1 cellular context compared by ENCODE assay signal in genomic region chr11:83193315-83194283, GRCh38.
TF ChIP-seq lines count a peak whose summit lies in the region.

TSS of gene ANKRD42 (plus strand) at chr11:83193712. CDS start at chr11:83194671, 959 bp downstream.

TF ChIP-seq in K562, 482 proteins besides CTCF, POLR2A, EP300 and RAD21 (continued from another document and continues in another):
- 0 out of 4 replicates have a peak, but pooled peaks of 1 of the 2 experiments have one; percentile 29 for TF ChIP-seq TRIM24 (IDR thresholded peaks at IDR 0.05)
- no peak for TF ChIP-seq ZBTB49 (CRISPR knock-in tag; IDR thresholded peaks at IDR 0.05; ENCODE audit: borderline replicate concordance)
- TF ChIP-seq RBBP5 (IDR thresholded peaks at IDR 0.05; ENCODE audit: borderline replicate concordance, insufficient read depth, low read length, poor library complexity, severe bottlenecking), result peak; percentile 89
- no peak for TF ChIP-seq SIX5 (IDR thresholded peaks at IDR 0.05; ENCODE audit: borderline replicate concordance in 1 of 2, insufficient read depth in 1 of 2, low read depth in 1 of 2, low read length in 2 of 2)
- peak; percentile 66; the same call in 1 of the 2 replicates for TF ChIP-seq AFF4 (CRISPR knock-in tag; IDR thresholded peaks at IDR 0.05)
- no peak for TF ChIP-seq DMBX1 (CRISPR knock-in tag; IDR thresholded peaks at IDR 0.05; ENCODE audit: borderline replicate concordance)
- no peak for TF ChIP-seq U2AF1 (optimal IDR thresholded peaks at IDR 0.05; ENCODE audit: low read depth, low read length)
- peak; percentile 98 for TF ChIP-seq NKRF (IDR thresholded peaks at IDR 0.05; ENCODE audit: borderline replicate concordance)
- TF ChIP-seq ZNF583 (CRISPR knock-in tag; IDR thresholded peaks at IDR 0.05), result 0 out of 2 replicates have a peak, but pooled peaks have one; percentile 40
- TF ChIP-seq CBX3 (IDR thresholded peaks at IDR 0.05; ENCODE audit: borderline replicate concordance in 1 of 2, low read length in 2 of 2), result peak in 1 of 2 experiments; percentile 61; a peak in 2 of 3 replicates
- no peak for TF ChIP-seq MEIS2 (IDR thresholded peaks at IDR 0.05; ENCODE audit: partially characterized antibody)
- TF ChIP-seq HES1 (IDR thresholded peaks at IDR 0.05; ENCODE audit: low read depth), result no peak
- peak; percentile 94 for TF ChIP-seq EP400 (IDR thresholded peaks at IDR 0.05)
- TF ChIP-seq REST (CRISPR knock-in tag; IDR thresholded peaks at IDR 0.05; ENCODE audit: low read depth), result 0 out of 2 replicates have a peak, but pooled peaks have one; percentile 41
- TF ChIP-seq JUN (IDR thresholded peaks at IDR 0.05; ENCODE audit: borderline replicate concordance, low read depth, low read length), result 0 out of 2 replicates have a peak, but pooled peaks have one; percentile 38
- TF ChIP-seq JUN (CRISPR knock-in tag; IDR thresholded peaks at IDR 0.05; ENCODE audit: borderline replicate concordance), result no peak
- TF ChIP-seq CHD4 (IDR thresholded peaks at IDR 0.05; ENCODE audit: insufficient read depth, insufficient replicate concordance, low read depth, low read length, poor library complexity, severe bottlenecking), result no peak
- TF ChIP-seq ZNF717 (CRISPR knock-in tag; IDR thresholded peaks at IDR 0.05), result no peak
- peak; percentile 47; the same call in 1 of the 2 replicates for TF ChIP-seq POLR2AphosphoS2 (IDR thresholded peaks at IDR 0.05; ENCODE audit: low read length)
- no peak for TF ChIP-seq HDGF (IDR thresholded peaks at IDR 0.05)
- no peak for TF ChIP-seq SMC3 (conservative IDR thresholded peaks at IDR 0.05; ENCODE audit: insufficient read depth, low read depth, low read length)
- no peak for TF ChIP-seq ZBTB34 (CRISPR knock-in tag; IDR thresholded peaks at IDR 0.05)
- TF ChIP-seq FOXP4 (CRISPR knock-in tag; IDR thresholded peaks at IDR 0.05; ENCODE audit: borderline replicate concordance), result 0 out of 2 replicates have a peak, but pooled peaks have one; percentile 47
- TF ChIP-seq ATF7 (IDR thresholded peaks at IDR 0.05), result peak; percentile 92
- TF ChIP-seq PKNOX1 (IDR thresholded peaks at IDR 0.05), result peak; percentile 50
- TF ChIP-seq PTBP1 (IDR thresholded peaks at IDR 0.05; ENCODE audit: low read depth, low read length), result no peak
- peak; percentile 82; the same call in 1 of the 2 replicates for TF ChIP-seq TFAP4 (CRISPR knock-in tag; IDR thresholded peaks at IDR 0.05; ENCODE audit: borderline replicate concordance)
- no peak for TF ChIP-seq ATF2 (CRISPR knock-in tag; IDR thresholded peaks at IDR 0.05)
- no peak for TF ChIP-seq ZC3H11A (IDR thresholded peaks at IDR 0.05; ENCODE audit: low read depth, low read length)
- no peak for TF ChIP-seq NUFIP1 (IDR thresholded peaks at IDR 0.05; ENCODE audit: partially characterized antibody)
- 0 out of 2 replicates have a peak, but pooled peaks have one; percentile 9 for TF ChIP-seq SOX6 (IDR thresholded peaks at IDR 0.05)
- TF ChIP-seq SPI1 (IDR thresholded peaks at IDR 0.05; ENCODE audit: borderline replicate concordance, low read depth, low read length), result peak; percentile 71; the same call in 1 of the 2 replicates
- TF ChIP-seq WHSC1 (IDR thresholded peaks at IDR 0.05; ENCODE audit: low read length), result no peak
- TF ChIP-seq MLLT1 (IDR thresholded peaks at IDR 0.05), result no peak
